12 cellular contexts compared by ENCODE assay signal in the genomic region with DNA sequence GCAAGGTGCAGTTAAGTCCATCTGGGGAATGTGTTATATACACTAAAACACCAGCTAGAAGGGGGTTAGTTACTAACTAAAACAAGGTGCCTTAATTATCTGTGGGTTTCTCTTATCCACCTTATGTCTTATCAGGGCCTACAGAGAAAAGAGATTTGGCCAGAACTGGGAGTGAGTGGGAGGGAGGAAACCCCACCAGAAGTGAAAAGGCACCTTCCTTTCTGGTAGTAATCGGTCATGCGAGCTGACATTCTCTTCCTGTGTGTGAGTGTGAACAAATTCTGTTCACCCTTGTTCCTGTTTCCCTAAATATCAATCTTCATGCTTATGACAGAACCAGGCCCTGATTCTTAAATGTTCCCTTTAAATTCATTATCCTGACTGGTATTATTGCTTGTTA. TPM values are rescaled to one million over a fixed set of nuclear protein-coding genes. Genes with fewer than 3 reads are reported as not detected.
A peak's percentile ranks its signal among the peaks of the same experiment; 100 is the strongest.
DNase-seq lines count a peak whose midpoint lies in the region; ATAC-seq, FAIRE-seq and TF ChIP-seq lines count a peak whose summit lies in the region.
"Had no signal": no experiment of that assay in that cellular context is flagged by ENCODE, and none has a peak within 500 bp of the region (broad histone marks: within the 10 kb centered on the region; RNA-seq: fewer than 3 reads in every experiment).

No MANE protein-coding gene starts in this region.

- H3K9ac ChIP-seq in colonic mucosa (ENCODE audit: low read depth in 2 of 2, low read length in 2 of 2) (no peak overlapping the region), HepG2 (ENCODE audit: insufficient read depth, low read depth, low read length) (no peak overlapping the region)

- H3K9me3 Mint-ChIP-seq in activated naive CD4-positive, alpha-beta T cell treated with anti-CD3 and anti-CD28 coated beads, Interleukin-2, amount 50 U/mL, for 72 hours: no peaks in the 10 kb centered on the region
- no peaks in the 10 kb centered on the region for H3K9me3 Mint-ChIP-seq in activated naive CD4-positive, alpha-beta T cell treated with anti-CD3 and anti-CD28 coated beads, Interleukin-2, amount 10 ng/mL, durations not matched to agents 7 days and 5 days

- no TSS peak for BruUV-seq in HepG2 (replicated peaks; lab: Mats Ljungman, UMichigan)

- H3K36me3 Mint-ChIP-seq in activated naive CD4-positive, alpha-beta T cell treated with anti-CD3 and anti-CD28 coated beads, Interleukin-2, amount 50 U/mL, for 72 hours: no peaks in the 10 kb centered on the region
- no peaks in the 10 kb centered on the region for H3K36me3 Mint-ChIP-seq in activated naive CD4-positive, alpha-beta T cell treated with anti-CD3 and anti-CD28 coated beads, Interleukin-2, amount 10 ng/mL, durations not matched to agents 7 days and 5 days

- H3K9me3 ChIP-seq in colonic mucosa: no peaks in the 10 kb centered on the region
- H3K9me3 ChIP-seq in HepG2 (ENCODE audit: low read length): no peaks in the 10 kb centered on the region
- H3K9me3 ChIP-seq in adrenal gland (replicated peaks in 1 of 3): no peaks in the 10 kb centered on the region
- H3K9me3 ChIP-seq: left ventricle myocardium inferior, vagina had no signal

- TF ChIP-seq POLR2A in HepG2 (IDR thresholded peaks at IDR 0.05; ENCODE audit: insufficient read depth in 1 of 2, low read depth in 2 of 2, low read length in 2 of 2) (no peak), adrenal gland (IDR thresholded peaks at IDR 0.05) (no peak)

- H3K27me3 ChIP-seq in colonic mucosa: no peaks in the 10 kb centered on the region
- no peaks in the 10 kb centered on the region for H3K27me3 ChIP-seq in HepG2 (ENCODE audit: control insufficient read depth in 1 of 2, insufficient read depth in 2 of 2, low read length in 2 of 2)
- H3K27me3 ChIP-seq in adrenal gland: peaks cover 3% of the 10 kb centered on the region
- H3K27me3 ChIP-seq: vagina had no signal

- peak; percentile 37 to 38 for ATAC-seq in activated naive CD4-positive, alpha-beta T cell treated with anti-CD3 and anti-CD28 coated beads, Interleukin-2, amount 50 U/mL, for 72 hours
- peak; percentile 87 for ATAC-seq in HG02678 (IDR thresholded peaks at IDR 0.05; ENCODE audit: unreplicated experiment)
- no peak for ATAC-seq in HepG2
- ATAC-seq: Right ventricle myocardium inferior had no signal

- TF ChIP-seq CTCF in colonic mucosa (IDR thresholded peaks at IDR 0.05) (no peak), HepG2 (CRISPR knock-in tag; IDR thresholded peaks at IDR 0.05) (no peak), adrenal gland (IDR thresholded peaks at IDR 0.05) (no peak)

- POLR2A ChIA-PET in HepG2 (lab: Yijun Ruan, JAX): no interaction called here

- no peak overlapping the region for H3K4me3 Mint-ChIP-seq in activated naive CD4-positive, alpha-beta T cell treated with anti-CD3 and anti-CD28 coated beads, Interleukin-2, amount 10 ng/mL, durations not matched to agents 7 days and 5 days

- H3K36me3 ChIP-seq in colonic mucosa: no peaks in the 10 kb centered on the region
- H3K36me3 ChIP-seq in HepG2 (replicated peaks in 1 of 2; ENCODE audit: control insufficient read depth in 1 of 2, insufficient read depth in 2 of 2, low read length in 2 of 2): no peaks in the 10 kb centered on the region
- no peaks in the 10 kb centered on the region for H3K36me3 ChIP-seq in adrenal gland (replicated peaks in 1 of 2)
- H3K36me3 ChIP-seq: left ventricle myocardium inferior, vagina had no signal

- WGBS in HepG2 (ENCODE audit: low lambda C conversion rate): 85% methylated on average over 2 of the region's 2 CpGs
- WGBS in adrenal gland, 4 donors: 46 to 63% (median 53%) methylated on average over 2 of the region's 2 CpGs

- no peaks in the 10 kb centered on the region for H4K20me1 ChIP-seq in HepG2 (ENCODE audit: insufficient read depth, low read length)

- no peak for TF ChIP-seq EP300 in HepG2 (IDR thresholded peaks at IDR 0.05; ENCODE audit: low read depth in 2 of 2, low read length in 2 of 2)
- TF ChIP-seq EP300 in HepG2 (CRISPR knock-in tag; IDR thresholded peaks at IDR 0.05; ENCODE audit: borderline replicate concordance): no peak

- intact Hi-C loops in colonic mucosa (cut with DNase I) (loop anchor here (2.0 kb wide), 1 partner anchor 79 kb away; no protein-coding TSS in a partner anchor), HepG2 (cut with micrococcal nuclease; ENCODE audit: unreplicated experiment) (loop anchor here (10.0 kb wide), 1 partner anchor 173 kb away; no protein-coding TSS in a partner anchor), adrenal gland (cut with DNase I) (loop anchor here (5.0 to 10.0 kb wide), 2 partner anchors 77 to 80 kb away; no protein-coding TSS in a partner anchor)

- H3K79me2 ChIP-seq in HepG2 (ENCODE audit: insufficient read depth, low read length): no peaks in the 10 kb centered on the region

- DNase-seq in activated naive CD4-positive, alpha-beta T cell treated with anti-CD3 and anti-CD28 coated beads, Interleukin-2, amount 50 U/mL, for 72 hours (ENCODE audit: low spot score in 2 of 2): no peak
- DNase-seq in activated naive CD4-positive, alpha-beta T cell treated with anti-CD3 and anti-CD28 coated beads, Interleukin-2, amount 10 ng/mL, durations not matched to agents 7 days and 5 days: no peak
- DNase-seq in KBM-7 (peak; percentile 76), colonic mucosa (no peak), HepG2 (ENCODE audit: low spot score) (no peak), NCI-H226 (no peak), adrenal gland (no peak)
- DNase-seq: left ventricle myocardium inferior, NCI-H1694 treated with DMSO at 0.1 percent for 48 hours had no signal

- no peak overlapping the region for H2AFZ ChIP-seq in HepG2 (ENCODE audit: low read length)

- H3K4me1 ChIP-seq in colonic mucosa (no peaks in the 10 kb centered on the region), HepG2 (ENCODE audit: insufficient read depth, low read length) (no peaks in the 10 kb centered on the region), adrenal gland (replicated peaks in 1 of 2) (no peaks in the 10 kb centered on the region)
- H3K4me1 ChIP-seq: left ventricle myocardium inferior had no signal

- H3K4me2 ChIP-seq in HepG2 (ENCODE audit: low read depth, low read length): no peak overlapping the region

- H3K4me3 ChIP-seq in colonic mucosa (no peak overlapping the region), HepG2 (replicated peaks in 1 of 3; ENCODE audit: insufficient read depth in 1 of 3, low read depth in 2 of 3, low read length in 3 of 3) (no peak overlapping the region), adrenal gland (no peak overlapping the region)
- H3K4me3 ChIP-seq: left ventricle myocardium inferior, vagina had no signal

- H3K27ac ChIP-seq in colonic mucosa (no peak overlapping the region), HepG2 (ENCODE audit: extremely low read length, insufficient read depth, low read length) (no peak overlapping the region), adrenal gland (no peak overlapping the region)
- H3K27ac ChIP-seq: left ventricle myocardium inferior, vagina had no signal

- peak overlapping the region in 1 of 2 donors; percentile 80 for H3K27ac Mint-ChIP-seq in activated naive CD4-positive, alpha-beta T cell treated with anti-CD3 and anti-CD28 coated beads, Interleukin-2, amount 50 U/mL, for 72 hours
- no peak overlapping the region for H3K27ac Mint-ChIP-seq in activated naive CD4-positive, alpha-beta T cell treated with anti-CD3 and anti-CD28 coated beads, Interleukin-2, amount 10 ng/mL, durations not matched to agents 7 days and 5 days

- CTCF ChIA-PET in activated naive CD4-positive, alpha-beta T cell treated with anti-CD3 and anti-CD28 coated beads, Interleukin-2, amount 10 ng/mL, durations not matched to agents 7 days and 5 days (lab: Charles Lee): interaction anchor here (1.4 to 5.1 kb wide), 2 partner anchors 13 to 80 kb away, joined by 3 to 56 read pairs; no protein-coding TSS in a partner anchor
- CTCF ChIA-PET in HepG2 (lab: Yijun Ruan, JAX; ENCODE audit: low intra/inter-chr PET ratio, low total read pairs): interaction anchor here (5.6 kb wide), 1 partner anchor 81 kb away, joined by 139 read pairs; no protein-coding TSS in a partner anchor

- in situ Hi-C loops in KBM-7 (cut with MboI; ENCODE audit: low pct_unique_long_range_greater_than_20kb, low sequenced_read_pairs) (loop anchor here (10.0 kb wide), 1 partner anchor 77 kb away; no protein-coding TSS in a partner anchor), HepG2 (cut with HindIII; ENCODE audit: extremely low pct_ligation_motif_present, low pct_unique_long_range_greater_than_20kb) (loop anchor here (5.0 kb wide), 1 partner anchor 80 kb away; no protein-coding TSS in a partner anchor)

- no peak for FAIRE-seq in HepG2 (lab: Jason Lieb, UNC)

- peaks cover 9% of the 10 kb centered on the region for H3K27me3 Mint-ChIP-seq in activated naive CD4-positive, alpha-beta T cell treated with anti-CD3 and anti-CD28 coated beads, Interleukin-2, amount 10 ng/mL, durations not matched to agents 7 days and 5 days

- no peak for TF ChIP-seq RAD21 in HepG2 (CRISPR knock-in tag; IDR thresholded peaks at IDR 0.05)

- H3K4me1 Mint-ChIP-seq in activated naive CD4-positive, alpha-beta T cell treated with anti-CD3 and anti-CD28 coated beads, Interleukin-2, amount 10 ng/mL, durations not matched to agents 7 days and 5 days: no peaks in the 10 kb centered on the region

RNA-seq across cellular contexts. Expression of gene SRPX2, which starts 43.5 kb away (rescaled TPM):
- not detected for total RNA-seq in activated naive CD4-positive, alpha-beta T cell treated with anti-CD3 and anti-CD28 coated beads, Interleukin-2, amount 50 U/mL, for 72 hours
- total RNA-seq in colonic mucosa: 1 to 10 TPM; 4.4 to 5.8 TPM
- total RNA-seq in HepG2 (2016; rRNA removed; fragmentation: Illumina TruSeq; extraction: Trizol): 1.5 and 1.6 TPM in 2 replicates
- total RNA-seq in HepG2 (2016; cell fraction: cytosol; rRNA removed; fragmentation: Illumina TruSeq; extraction: Trizol; ENCODE audit: low read depth): 0.44 and 1.2 TPM in 2 replicates
- 1.3 and 1.8 TPM in 2 replicates for total RNA-seq in HepG2 (2016; cell fraction: insoluble cytoplasmic fraction; rRNA removed; fragmentation: Illumina TruSeq; extraction: Trizol)
- total RNA-seq in HepG2 (2016; cell fraction: membrane; rRNA removed; fragmentation: Illumina TruSeq; extraction: Trizol): 0.79 and 1.4 TPM in 2 replicates
- 2.6 and 2.7 TPM in 2 replicates for total RNA-seq in HepG2 (2016; cell fraction: nucleus; rRNA removed; fragmentation: Illumina TruSeq; extraction: Trizol)
- 4.6 and 6.7 TPM in 2 replicates for polyA plus RNA-seq in HepG2 (2011; rRNA removed)
- 3.3 and 5.1 TPM in 2 replicates for polyA plus RNA-seq in HepG2 (2011; cell fraction: cytosol; rRNA removed)
- polyA plus RNA-seq in HepG2 (2011; cell fraction: nucleus; rRNA removed): 5.8 and 7.1 TPM in 2 replicates
- 0.61 and 0.79 TPM in 2 replicates for polyA plus RNA-seq in HepG2 (2012)
- polyA plus RNA-seq in HepG2 (2016; cell fraction: cytosol; fragmentation: Illumina TruSeq; extraction: Trizol; ENCODE audit: low read depth): 0.24 and 0.69 TPM in 2 replicates
- 1.2 and 2.0 TPM in 2 replicates for polyA plus RNA-seq in HepG2 (2016; cell fraction: insoluble cytoplasmic fraction; fragmentation: Illumina TruSeq; extraction: Trizol; ENCODE audit: low read depth)
- 0.63 and 0.77 TPM in 2 replicates for polyA plus RNA-seq in HepG2 (2016; cell fraction: membrane; fragmentation: Illumina TruSeq; extraction: Trizol; ENCODE audit: low read depth)
- 6.7 and 8.3 TPM in 2 replicates for polyA plus RNA-seq in HepG2 (2016; cell fraction: nucleus; fragmentation: Illumina TruSeq; extraction: Trizol; ENCODE audit: insufficient read depth, low read depth)
- 1.5 and 6.0 TPM in 2 replicates for polyA minus RNA-seq in HepG2 (2011; rRNA and poly(A)+ RNA removed; ENCODE audit: low replicate concordance)
- polyA minus RNA-seq in HepG2 (2011; cell fraction: cytosol; rRNA and poly(A)+ RNA removed): 0.89 and 2.6 TPM in 2 replicates
- polyA minus RNA-seq in HepG2 (2011; cell fraction: nucleus; rRNA and poly(A)+ RNA removed): 3.1 and 3.3 TPM in 2 replicates
- 10 to 100 TPM; 10.7 to 73.3 (median 20.9) TPM for total RNA-seq in adrenal gland
- polyA plus RNA-seq in adrenal gland: 10 to 100 TPM in 2 of 3 donors, 1 to 10 TPM in 1; 9.0 to 18.3 (median 17.6) TPM

RNA-seq across cellular contexts. Expression of gene SYTL4, which starts 44.4 kb away (rescaled TPM):
- total RNA-seq in activated naive CD4-positive, alpha-beta T cell treated with anti-CD3 and anti-CD28 coated beads, Interleukin-2, amount 50 U/mL, for 72 hours: not detected
- total RNA-seq in colonic mucosa (10 to 100 TPM; 30.4 to 30.7 TPM), HepG2 (2016; rRNA removed; fragmentation: Illumina TruSeq; extraction: Trizol) (0.67 and 0.73 TPM in 2 replicates), adrenal gland (10 to 100 TPM in 1 of 8 donors, 1 to 10 TPM in 7; 3.4 to 12.3 (median 6.0) TPM)
- total RNA-seq in HepG2 (2016; cell fraction: cytosol; rRNA removed; fragmentation: Illumina TruSeq; extraction: Trizol; ENCODE audit: low read depth): 0.18 and 0.30 TPM in 2 replicates
- total RNA-seq in HepG2 (2016; cell fraction: insoluble cytoplasmic fraction; rRNA removed; fragmentation: Illumina TruSeq; extraction: Trizol): 0.71 and 0.80 TPM in 2 replicates
- total RNA-seq in HepG2 (2016; cell fraction: membrane; rRNA removed; fragmentation: Illumina TruSeq; extraction: Trizol): 0.28 and 0.31 TPM in 2 replicates
- total RNA-seq in HepG2 (2016; cell fraction: nucleus; rRNA removed; fragmentation: Illumina TruSeq; extraction: Trizol): 0.66 and 0.71 TPM in 2 replicates
- polyA plus RNA-seq in HepG2 (2011; rRNA removed) (0.22 and 0.41 TPM in 2 replicates), adrenal gland (1 to 10 TPM; 4.0 to 5.3 (median 4.5) TPM)
- polyA plus RNA-seq in HepG2 (2011; cell fraction: cytosol; rRNA removed): 0.04 and 0.13 TPM in 2 replicates
- 0.61 and 0.64 TPM in 2 replicates for polyA plus RNA-seq in HepG2 (2011; cell fraction: nucleus; rRNA removed)
- polyA plus RNA-seq in HepG2 (2012): 0.35 and 1.0 TPM in 2 replicates
- polyA plus RNA-seq in HepG2 (2016; cell fraction: cytosol; fragmentation: Illumina TruSeq; extraction: Trizol; ENCODE audit: low read depth): 0.06 TPM in 2 replicates
- 0.43 and 1.0 TPM in 2 replicates for polyA plus RNA-seq in HepG2 (2016; cell fraction: insoluble cytoplasmic fraction; fragmentation: Illumina TruSeq; extraction: Trizol; ENCODE audit: low read depth)
- polyA plus RNA-seq in HepG2 (2016; cell fraction: membrane; fragmentation: Illumina TruSeq; extraction: Trizol; ENCODE audit: low read depth): 0.11 TPM in 1 of 2 replicates, not detected in the other
- 1.3 and 1.4 TPM in 2 replicates for polyA plus RNA-seq in HepG2 (2016; cell fraction: nucleus; fragmentation: Illumina TruSeq; extraction: Trizol; ENCODE audit: insufficient read depth, low read depth)
- polyA minus RNA-seq in HepG2 (2011; rRNA and poly(A)+ RNA removed; ENCODE audit: low replicate concordance): 0.18 and 10.0 TPM in 2 replicates
- not detected in 2 replicates for polyA minus RNA-seq in HepG2 (2011; cell fraction: cytosol; rRNA and poly(A)+ RNA removed)
- polyA minus RNA-seq in HepG2 (2011; cell fraction: nucleus; rRNA and poly(A)+ RNA removed): 0.50 and 0.52 TPM in 2 replicates

RNA-seq across cellular contexts. Expression of gene TSPAN6, which starts 50.9 kb away (rescaled TPM):
- under 1 TPM in 1 of 2 donors, not detected in 1; 0.73 TPM for total RNA-seq in activated naive CD4-positive, alpha-beta T cell treated with anti-CD3 and anti-CD28 coated beads, Interleukin-2, amount 50 U/mL, for 72 hours
- total RNA-seq in colonic mucosa (100 to 1,000 TPM in 1 of 2 donors, 10 to 100 TPM in 1; 57.6 to 106 TPM), HepG2 (2016; rRNA removed; fragmentation: Illumina TruSeq; extraction: Trizol) (78.4 and 133 TPM in 2 replicates), adrenal gland (10 to 100 TPM; 21.6 to 37.9 (median 26.8) TPM)
- 34.8 and 39.0 TPM in 2 replicates for total RNA-seq in HepG2 (2016; cell fraction: cytosol; rRNA removed; fragmentation: Illumina TruSeq; extraction: Trizol; ENCODE audit: low read depth)
- 79.3 and 133 TPM in 2 replicates for total RNA-seq in HepG2 (2016; cell fraction: insoluble cytoplasmic fraction; rRNA removed; fragmentation: Illumina TruSeq; extraction: Trizol)
- total RNA-seq in HepG2 (2016; cell fraction: membrane; rRNA removed; fragmentation: Illumina TruSeq; extraction: Trizol): 51.3 and 60.6 TPM in 2 replicates
- total RNA-seq in HepG2 (2016; cell fraction: nucleus; rRNA removed; fragmentation: Illumina TruSeq; extraction: Trizol): 93.8 and 113 TPM in 2 replicates
- polyA plus RNA-seq in HepG2 (2011; rRNA removed) (51.2 and 78.9 TPM in 2 replicates), adrenal gland (10 to 100 TPM; 12.5 to 28.4 (median 16.9) TPM)
- polyA plus RNA-seq in HepG2 (2011; cell fraction: cytosol; rRNA removed): 46.5 and 62.1 TPM in 2 replicates
- polyA plus RNA-seq in HepG2 (2011; cell fraction: nucleus; rRNA removed): 14.3 and 18.4 TPM in 2 replicates
- 60.5 and 75.1 TPM in 2 replicates for polyA plus RNA-seq in HepG2 (2012)
- 39.5 and 40.3 TPM in 2 replicates for polyA plus RNA-seq in HepG2 (2016; cell fraction: cytosol; fragmentation: Illumina TruSeq; extraction: Trizol; ENCODE audit: low read depth)
- 76.0 and 79.3 TPM in 2 replicates for polyA plus RNA-seq in HepG2 (2016; cell fraction: insoluble cytoplasmic fraction; fragmentation: Illumina TruSeq; extraction: Trizol; ENCODE audit: low read depth)
- polyA plus RNA-seq in HepG2 (2016; cell fraction: membrane; fragmentation: Illumina TruSeq; extraction: Trizol; ENCODE audit: low read depth): 46.1 and 51.0 TPM in 2 replicates
- polyA plus RNA-seq in HepG2 (2016; cell fraction: nucleus; fragmentation: Illumina TruSeq; extraction: Trizol; ENCODE audit: insufficient read depth, low read depth): 147 and 150 TPM in 2 replicates
- polyA minus RNA-seq in HepG2 (2011; rRNA and poly(A)+ RNA removed; ENCODE audit: low replicate concordance): 18.5 and 47.1 TPM in 2 replicates
- 37.7 and 41.0 TPM in 2 replicates for polyA minus RNA-seq in HepG2 (2011; cell fraction: cytosol; rRNA and poly(A)+ RNA removed)
- 19.1 and 24.2 TPM in 2 replicates for polyA minus RNA-seq in HepG2 (2011; cell fraction: nucleus; rRNA and poly(A)+ RNA removed)

Comparison
In these comparisons a context has a peak if more than half of its experiments do, and no peak if none do; other contexts are left out.
1. RNA of gene TSPAN6, which starts 50.9 kb away (total RNA-seq): 34.8 to 133 TPM in HepG2, 57.6 to 106 TPM in colonic mucosa and 21.6 to 37.9 TPM in adrenal gland; 0.73 TPM in activated naive CD4-positive, alpha-beta T cell treated with anti-CD3 and anti-CD28 coated beads, Interleukin-2, amount 50 U/mL, for 72 hours; every median in the first group is over 10 times any median in the second.